In genomic region chr5:44536650-44537260, GRCh38 we compare ENCODE assay signal across 8 cellular contexts.
DNase-seq lines count a peak whose midpoint lies in the region; ATAC-seq and TF ChIP-seq lines count a peak whose summit lies in the region.

No MANE protein-coding gene starts in this region.

- no peaks in the 10 kb centered on the region for H3K79me2 ChIP-seq in smooth muscle cell (ENCODE audit: low read depth)

- no peaks in the 10 kb centered on the region for H4K20me1 ChIP-seq in smooth muscle cell (ENCODE audit: low read depth)

- WGBS in smooth muscle cell (ENCODE audit: low lambda C conversion rate): 53% methylated on average over 3 of the region's 3 CpGs

- H3K4me1 ChIP-seq in smooth muscle cell (ENCODE audit: low read depth): peaks cover 7% of the 10 kb centered on the region

- H3F3A ChIP-seq in smooth muscle cell (ENCODE audit: low read depth): no peaks in the 10 kb centered on the region

- H3K36me3 ChIP-seq in smooth muscle cell (ENCODE audit: low read depth): no peaks in the 10 kb centered on the region

- H3K4me3 ChIP-seq in smooth muscle cell: no peak overlapping the region

- DNase-seq in SKM-1 treated with dmso at 0.1 percent for 144 hours (lab: John Stamatoyannopoulos, UW; ENCODE audit: unreplicated experiment): peak; percentile 5
- DNase-seq in SKM-1 (lab: John Stamatoyannopoulos, UW; ENCODE audit: unreplicated experiment): no peak
- DNase-seq in SK-MEL-5 (ENCODE audit: low read depth, low spot score): peak; percentile 72
- peak; percentile 10 for DNase-seq in foreskin melanocyte
- no peak for DNase-seq in smooth muscle cell (lab: John Stamatoyannopoulos, UW; ENCODE audit: unreplicated experiment)

- H3K9me3 ChIP-seq in smooth muscle cell (replicated peaks; ENCODE audit: low read depth): no peaks in the 10 kb centered on the region

- H3K9ac ChIP-seq in smooth muscle cell (ENCODE audit: low read depth): no peak overlapping the region

- peak; percentile 76 for TF ChIP-seq CTCF in smooth muscle cell (IDR thresholded peaks at IDR 0.05; ENCODE audit: borderline replicate concordance, insufficient read depth, poor library complexity, severe bottlenecking)

- H3K27ac ChIP-seq in smooth muscle cell (ENCODE audit: low read depth): no peak overlapping the region

- H2AFZ ChIP-seq in smooth muscle cell (ENCODE audit: low read depth): no peak overlapping the region

- no peak overlapping the region for H3K4me2 ChIP-seq in smooth muscle cell

- H3K27me3 ChIP-seq in smooth muscle cell (ENCODE audit: low read depth): no peaks in the 10 kb centered on the region

- in situ Hi-C loops in SK-MEL-5 (cut with HindIII; ENCODE audit: low pct_unique_long_range_greater_than_20kb, low sequenced_read_pairs): no loop called here

- ATAC-seq in HG03342 (IDR thresholded peaks at IDR 0.05; ENCODE audit: unreplicated experiment) (peak; percentile 68), HG03025 (IDR thresholded peaks at IDR 0.05; ENCODE audit: low FRiP score, unreplicated experiment) (no peak), GM19455 (IDR thresholded peaks at IDR 0.05; ENCODE audit: unreplicated experiment) (no peak)

Comparison
In these comparisons a context has a peak if more than half of its experiments do, and no peak if none do; other contexts are left out.
1. DNase-seq: peak in SKM-1 treated with dmso at 0.1 percent for 144 hours (single experiment), SK-MEL-5 (single experiment) and foreskin melanocyte (single experiment); none in SKM-1 (single experiment) and smooth muscle cell (single experiment).